21 cellular contexts compared by ENCODE assay signal in the genomic region with DNA sequence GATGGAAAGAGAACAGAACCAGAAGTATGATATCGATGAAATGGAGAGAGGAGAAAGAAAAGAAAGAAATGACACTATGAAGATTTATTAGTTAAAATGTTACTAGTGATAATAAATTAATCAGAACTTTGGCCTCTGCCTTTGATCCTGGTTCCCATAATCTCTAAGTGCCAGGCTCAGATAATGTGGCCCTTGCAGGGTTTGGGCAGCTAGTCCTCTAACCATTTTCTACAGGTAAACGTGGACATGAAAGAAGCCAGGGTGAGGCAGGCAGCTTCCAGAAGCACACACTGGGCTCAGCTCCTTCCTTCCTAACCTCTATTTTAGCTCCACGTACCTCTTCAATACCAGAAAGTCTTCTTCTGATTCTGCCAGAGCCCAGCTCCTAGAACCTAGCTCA.
"Had no signal": no experiment of that assay in that cellular context is flagged by ENCODE, and none has a peak within 500 bp of the region (broad histone marks: within the 10 kb centered on the region; RNA-seq: fewer than 3 reads in every experiment).

No MANE protein-coding gene starts in this region.

- H3K27me3 Mint-ChIP-seq: activated naive CD4-positive, alpha-beta T cell treated with anti-CD3 and anti-CD28 coated beads, Interleukin-2, amount 50 U/mL, for 24 hours; natural killer cell treated with Interleukin-12 subunit alpha and Interleukin-12 subunit beta and Interleukin-15 and Interleukin-18, amount 100 ng/mL, for 72 hours had no signal

- H3K4me1 Mint-ChIP-seq: activated naive CD4-positive, alpha-beta T cell treated with anti-CD3 and anti-CD28 coated beads, Interleukin-2, amount 50 U/mL, for 24 hours had no signal

- H3K9me3 ChIP-seq: lower lobe of right lung, vagina had no signal

- H3K27ac ChIP-seq: epithelial cell of prostate, hepatocyte, lower lobe of right lung, tibial artery, vagina, VCaP had no signal

- ATAC-seq: left cardiac atrium; lower lobe of right lung; natural killer cell treated with Interleukin-12 subunit alpha and Interleukin-12 subunit beta and Interleukin-15 and Interleukin-18, amount 100 ng/mL, for 72 hours had no signal

- H3K36me3 ChIP-seq: lower lobe of right lung, tibial artery, vagina had no signal

- H3K9me3 Mint-ChIP-seq: activated naive CD4-positive, alpha-beta T cell treated with anti-CD3 and anti-CD28 coated beads, Interleukin-2, amount 50 U/mL, for 24 hours; natural killer cell treated with Interleukin-12 subunit alpha and Interleukin-12 subunit beta and Interleukin-15 and Interleukin-18, amount 100 ng/mL, for 72 hours had no signal

- H3K4me3 ChIP-seq: hepatocyte, lower lobe of right lung, tibial artery, vagina had no signal

- H3K4me3 Mint-ChIP-seq: activated naive CD4-positive, alpha-beta T cell treated with anti-CD3 and anti-CD28 coated beads, Interleukin-2, amount 50 U/mL, for 24 hours; natural killer cell treated with Interleukin-12 subunit alpha and Interleukin-12 subunit beta and Interleukin-15 and Interleukin-18, amount 100 ng/mL, for 72 hours had no signal

- H3K27ac Mint-ChIP-seq: activated naive CD4-positive, alpha-beta T cell treated with anti-CD3 and anti-CD28 coated beads, Interleukin-2, amount 50 U/mL, for 24 hours; natural killer cell treated with Interleukin-12 subunit alpha and Interleukin-12 subunit beta and Interleukin-15 and Interleukin-18, amount 100 ng/mL, for 72 hours had no signal

- DNase-seq: activated CD4-positive, alpha-beta T cell treated with anti-CD3 and anti-CD28 coated beads for 1 hour; activated gamma-delta T cell; foreskin fibroblast; left cardiac atrium; lower lobe of right lung; nucleus accumbens; posterior cingulate gyrus; retina; stimulated activated CD4-positive, alpha-beta T cell treated with anti-CD3 and anti-CD28 coated beads, Interleukin-12 subunit alpha, Interleukin-12 subunit beta, amount 100 ng/mL, for 4 hours; stimulated activated CD4-positive, alpha-beta T cell treated with anti-CD3 and anti-CD28 coated beads, Interleukin-1b, Interleukin-23, amount 100 ng/mL, for 48 hours; stimulated activated CD8-positive, alpha-beta memory T cell treated with anti-CD3 and anti-CD28 coated beads, Interleukin-4, amount 100 ng/mL, for 48 hours; stimulated activated naive CD4-positive, alpha-beta T cell treated with Interleukin-2 at 50 U/mL for 16 hours; substantia nigra; T-helper 2 cell; tibial artery had no signal

- H3K27me3 ChIP-seq: hepatocyte, vagina had no signal

- H2AFZ ChIP-seq: hepatocyte had no signal

- H3K4me1 ChIP-seq: tibial artery, vagina had no signal

- H3K79me2 ChIP-seq: hepatocyte had no signal

- H3K4me2 ChIP-seq: hepatocyte had no signal

- H3K36me3 Mint-ChIP-seq: activated naive CD4-positive, alpha-beta T cell treated with anti-CD3 and anti-CD28 coated beads, Interleukin-2, amount 50 U/mL, for 24 hours; natural killer cell treated with Interleukin-12 subunit alpha and Interleukin-12 subunit beta and Interleukin-15 and Interleukin-18, amount 100 ng/mL, for 72 hours had no signal
